13 cellular contexts compared by ENCODE assay signal in the genomic region with DNA sequence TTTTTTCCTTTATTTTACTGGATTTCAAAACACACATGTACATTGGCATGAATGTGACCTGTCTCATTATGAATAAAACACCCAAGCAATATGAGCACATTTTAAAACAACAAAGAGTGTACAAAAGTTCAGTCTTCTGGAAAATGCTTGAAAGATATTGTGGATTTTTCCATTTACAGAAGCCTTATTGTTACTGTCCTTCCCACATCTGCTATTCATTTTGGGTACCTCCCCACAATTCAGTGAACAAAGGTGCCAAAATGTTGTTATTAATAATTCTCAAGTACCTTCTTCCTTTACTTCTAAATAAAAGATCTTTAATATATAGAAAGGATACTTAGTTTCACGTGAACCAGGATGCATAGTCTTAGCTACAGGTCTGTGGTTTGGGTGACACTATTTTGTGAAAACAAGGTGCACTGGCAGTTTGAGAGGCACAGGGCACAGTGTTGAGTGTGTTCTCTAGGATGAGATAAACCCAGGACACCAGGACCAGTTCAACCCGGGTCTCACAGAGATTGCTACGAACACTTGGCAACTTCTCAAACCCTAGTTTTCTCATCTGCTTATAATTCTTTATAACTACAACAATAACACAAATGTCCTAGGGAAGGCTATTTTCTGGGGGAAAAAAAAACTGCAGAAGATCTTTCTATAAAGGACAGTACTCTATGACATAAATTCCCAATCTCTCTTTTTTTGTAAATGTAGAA.
DNase-seq lines count a peak whose midpoint lies in the region; ATAC-seq and TF ChIP-seq lines count a peak whose summit lies in the region.
"Had no signal": no experiment of that assay in that cellular context is flagged by ENCODE, and none has a peak within 500 bp of the region (broad histone marks: within the 10 kb centered on the region; RNA-seq: fewer than 3 reads in every experiment).

No MANE protein-coding gene starts in this region.

- DNase-seq in ACHN (peak; percentile 11), HFFc6 (no peak), cerebellar cortex (ENCODE audit: low spot score) (peak; percentile 56), hepatic stellate cell (ENCODE audit: low spot score) (peak; percentile 24)
- no peak for DNase-seq in stimulated activated naive B cell treated with anti-CD40 and anti-IgM and Interleukin-4, amounts not matched to agents 10 μg/mL and 1 μg/mL and 100 μg/mL, for 72 hours
- DNase-seq in T-helper 2 cell treated with Interferon-gamma antibody and Interleukin-4, amounts not matched to agents 5 μg/mL and 100 μg/mL, for 36 hours (ENCODE audit: low spot score): no peak
- no peak for DNase-seq in CD8-positive, alpha-beta T cell
- DNase-seq in stimulated activated effector memory CD8-positive, alpha-beta T cell treated with anti-CD3 and anti-CD28 coated beads, Interleukin-12 subunit alpha, Interleukin-12 subunit beta, amount 100 ng/mL, for 72 hours (ENCODE audit: low spot score in 2 of 2): no peak
- DNase-seq: central memory CD4-positive, alpha-beta T cell; immature natural killer cell; NCI-H1436; NCI-H510A treated with DMSO at 0.1 percent for 48 hours; stimulated activated CD8-positive, alpha-beta memory T cell treated with anti-CD3 and anti-CD28 coated beads, Interleukin-4, amount 100 ng/mL, for 48 hours had no signal

- intact Hi-C loops in CD8-positive, alpha-beta T cell (cut with DNase I, micrococcal nuclease): no loop called here

- ATAC-seq in stimulated activated naive B cell treated with anti-CD40 and anti-IgM and Interleukin-4, amounts not matched to agents 10 μg/mL and 1 μg/mL and 100 μg/mL, for 72 hours (replicated peaks): no peak
- ATAC-seq in CD8-positive, alpha-beta T cell: no peak
- ATAC-seq in stimulated activated effector memory CD8-positive, alpha-beta T cell treated with anti-CD3 and anti-CD28 coated beads, Interleukin-12 subunit alpha, Interleukin-12 subunit beta, amount 100 ng/mL, for 72 hours: no peak

- peaks cover 69% of the 10 kb centered on the region for H3K4me1 Mint-ChIP-seq in HFFc6 (ENCODE audit: low read depth)
- H3K4me1 Mint-ChIP-seq in stimulated activated naive B cell treated with anti-CD40 and anti-IgM and Interleukin-4, amounts not matched to agents 10 μg/mL and 1 μg/mL and 100 μg/mL, for 72 hours: no peaks in the 10 kb centered on the region
- no peaks in the 10 kb centered on the region for H3K4me1 Mint-ChIP-seq in T-helper 2 cell treated with Interferon-gamma antibody and Interleukin-4, amounts not matched to agents 5 μg/mL and 100 μg/mL, for 36 hours (ENCODE audit: low read depth)
- H3K4me1 Mint-ChIP-seq in CD8-positive, alpha-beta T cell (ENCODE audit: low read depth): no peaks in the 10 kb centered on the region
- no peaks in the 10 kb centered on the region for H3K4me1 Mint-ChIP-seq in stimulated activated effector memory CD8-positive, alpha-beta T cell treated with anti-CD3 and anti-CD28 coated beads, Interleukin-12 subunit alpha, Interleukin-12 subunit beta, amount 100 ng/mL, for 72 hours
- H3K4me1 Mint-ChIP-seq: immature natural killer cell had no signal

- peak overlapping the region; percentile 74 for H3K4me3 Mint-ChIP-seq in HFFc6
- H3K4me3 Mint-ChIP-seq in stimulated activated naive B cell treated with anti-CD40 and anti-IgM and Interleukin-4, amounts not matched to agents 10 μg/mL and 1 μg/mL and 100 μg/mL, for 72 hours: no peak overlapping the region
- H3K4me3 Mint-ChIP-seq in T-helper 2 cell treated with Interferon-gamma antibody and Interleukin-4, amounts not matched to agents 5 μg/mL and 100 μg/mL, for 36 hours: no peak overlapping the region
- no peak overlapping the region for H3K4me3 Mint-ChIP-seq in CD8-positive, alpha-beta T cell
- H3K4me3 Mint-ChIP-seq in stimulated activated effector memory CD8-positive, alpha-beta T cell treated with anti-CD3 and anti-CD28 coated beads, Interleukin-12 subunit alpha, Interleukin-12 subunit beta, amount 100 ng/mL, for 72 hours: no peak overlapping the region
- H3K4me3 Mint-ChIP-seq: immature natural killer cell had no signal

- TF ChIP-seq CTCF in HFFc6 (IDR thresholded peaks at IDR 0.05): no peak
- TF ChIP-seq CTCF in CD8-positive, alpha-beta T cell (IDR thresholded peaks at IDR 0.05): no peak

- CTCF ChIA-PET in CD8-positive, alpha-beta T cell (lab: Charles Lee): no interaction called here

- no peaks in the 10 kb centered on the region for H3K36me3 ChIP-seq in CD8-positive, alpha-beta T cell (ENCODE audit: insufficient read depth, low read length)

- no peaks in the 10 kb centered on the region; the same call in 1 of the 2 replicates for H3K9me3 Mint-ChIP-seq in HFFc6
- peaks cover 4 to 5% of the 10 kb centered on the region in 2 donors for H3K9me3 Mint-ChIP-seq in stimulated activated naive B cell treated with anti-CD40 and anti-IgM and Interleukin-4, amounts not matched to agents 10 μg/mL and 1 μg/mL and 100 μg/mL, for 72 hours
- H3K9me3 Mint-ChIP-seq in T-helper 2 cell treated with Interferon-gamma antibody and Interleukin-4, amounts not matched to agents 5 μg/mL and 100 μg/mL, for 36 hours: no peaks in the 10 kb centered on the region
- H3K9me3 Mint-ChIP-seq in CD8-positive, alpha-beta T cell: no peaks in the 10 kb centered on the region
- no peaks in the 10 kb centered on the region for H3K9me3 Mint-ChIP-seq in stimulated activated effector memory CD8-positive, alpha-beta T cell treated with anti-CD3 and anti-CD28 coated beads, Interleukin-12 subunit alpha, Interleukin-12 subunit beta, amount 100 ng/mL, for 72 hours

- H3K4me3 ChIP-seq in CD8-positive, alpha-beta T cell (ENCODE audit: low read depth, low read length): no peak overlapping the region

- H3K9me3 ChIP-seq in CD8-positive, alpha-beta T cell (ENCODE audit: low read length): no peaks in the 10 kb centered on the region

- H3K27me3 Mint-ChIP-seq in HFFc6 (ENCODE audit: insufficient read depth): no peaks in the 10 kb centered on the region; the same call in 1 of the 2 replicates
- peaks cover 0 to 6% of the 10 kb centered on the region in 2 donors for H3K27me3 Mint-ChIP-seq in stimulated activated naive B cell treated with anti-CD40 and anti-IgM and Interleukin-4, amounts not matched to agents 10 μg/mL and 1 μg/mL and 100 μg/mL, for 72 hours
- peaks cover 16% of the 10 kb centered on the region for H3K27me3 Mint-ChIP-seq in T-helper 2 cell treated with Interferon-gamma antibody and Interleukin-4, amounts not matched to agents 5 μg/mL and 100 μg/mL, for 36 hours (ENCODE audit: low read depth)
- no peaks in the 10 kb centered on the region for H3K27me3 Mint-ChIP-seq in CD8-positive, alpha-beta T cell (ENCODE audit: low read depth)

- POLR2A ChIA-PET in CD8-positive, alpha-beta T cell (lab: Charles Lee): no interaction called here

- no peaks in the 10 kb centered on the region for H3K4me1 ChIP-seq in CD8-positive, alpha-beta T cell (ENCODE audit: insufficient read depth, low read length)

- H3K27ac Mint-ChIP-seq in HFFc6: peak overlapping the region; percentile 95
- no peak overlapping the region for H3K27ac Mint-ChIP-seq in stimulated activated naive B cell treated with anti-CD40 and anti-IgM and Interleukin-4, amounts not matched to agents 10 μg/mL and 1 μg/mL and 100 μg/mL, for 72 hours
- no peak overlapping the region for H3K27ac Mint-ChIP-seq in T-helper 2 cell treated with Interferon-gamma antibody and Interleukin-4, amounts not matched to agents 5 μg/mL and 100 μg/mL, for 36 hours
- no peak overlapping the region for H3K27ac Mint-ChIP-seq in CD8-positive, alpha-beta T cell
- no peak overlapping the region for H3K27ac Mint-ChIP-seq in stimulated activated effector memory CD8-positive, alpha-beta T cell treated with anti-CD3 and anti-CD28 coated beads, Interleukin-12 subunit alpha, Interleukin-12 subunit beta, amount 100 ng/mL, for 72 hours
- H3K27ac Mint-ChIP-seq: immature natural killer cell had no signal

- in situ Hi-C loops in ACHN (cut with HindIII; ENCODE audit: low pct_ligation_motif_present, low pct_unique_long_range_greater_than_20kb, low sequenced_read_pairs): no loop called here

- H3K27ac ChIP-seq in CD8-positive, alpha-beta T cell (ENCODE audit: low read depth, low read length): no peak overlapping the region

- H3K27me3 ChIP-seq in CD8-positive, alpha-beta T cell (ENCODE audit: insufficient read depth, low read length): no peaks in the 10 kb centered on the region

- H3K36me3 Mint-ChIP-seq in HFFc6 (ENCODE audit: low read depth): peaks cover 18% of the 10 kb centered on the region
- H3K36me3 Mint-ChIP-seq in stimulated activated naive B cell treated with anti-CD40 and anti-IgM and Interleukin-4, amounts not matched to agents 10 μg/mL and 1 μg/mL and 100 μg/mL, for 72 hours: no peaks in the 10 kb centered on the region
- no peaks in the 10 kb centered on the region for H3K36me3 Mint-ChIP-seq in T-helper 2 cell treated with Interferon-gamma antibody and Interleukin-4, amounts not matched to agents 5 μg/mL and 100 μg/mL, for 36 hours (ENCODE audit: low read depth)
- H3K36me3 Mint-ChIP-seq in CD8-positive, alpha-beta T cell: no peaks in the 10 kb centered on the region
- H3K36me3 Mint-ChIP-seq in stimulated activated effector memory CD8-positive, alpha-beta T cell treated with anti-CD3 and anti-CD28 coated beads, Interleukin-12 subunit alpha, Interleukin-12 subunit beta, amount 100 ng/mL, for 72 hours: no peaks in the 10 kb centered on the region
- H3K36me3 Mint-ChIP-seq: immature natural killer cell had no signal

Comparison
In these comparisons a context has a peak if more than half of its experiments do, and no peak if none do; other contexts are left out.
1. DNase-seq: peak in ACHN (single experiment), cerebellar cortex (single experiment) and hepatic stellate cell (single experiment); none in HFFc6 (single experiment), stimulated activated naive B cell treated with anti-CD40 and anti-IgM and Interleukin-4, amounts not matched to agents 10 μg/mL and 1 μg/mL and 100 μg/mL, for 72 hours (single experiment), T-helper 2 cell treated with Interferon-gamma antibody and Interleukin-4, amounts not matched to agents 5 μg/mL and 100 μg/mL, for 36 hours (single experiment), CD8-positive, alpha-beta T cell (0 of 7) and stimulated activated effector memory CD8-positive, alpha-beta T cell treated with anti-CD3 and anti-CD28 coated beads, Interleukin-12 subunit alpha, Interleukin-12 subunit beta, amount 100 ng/mL, for 72 hours (0 of 2).